ENCODE assay signal across 8 cellular contexts in the genomic region with DNA sequence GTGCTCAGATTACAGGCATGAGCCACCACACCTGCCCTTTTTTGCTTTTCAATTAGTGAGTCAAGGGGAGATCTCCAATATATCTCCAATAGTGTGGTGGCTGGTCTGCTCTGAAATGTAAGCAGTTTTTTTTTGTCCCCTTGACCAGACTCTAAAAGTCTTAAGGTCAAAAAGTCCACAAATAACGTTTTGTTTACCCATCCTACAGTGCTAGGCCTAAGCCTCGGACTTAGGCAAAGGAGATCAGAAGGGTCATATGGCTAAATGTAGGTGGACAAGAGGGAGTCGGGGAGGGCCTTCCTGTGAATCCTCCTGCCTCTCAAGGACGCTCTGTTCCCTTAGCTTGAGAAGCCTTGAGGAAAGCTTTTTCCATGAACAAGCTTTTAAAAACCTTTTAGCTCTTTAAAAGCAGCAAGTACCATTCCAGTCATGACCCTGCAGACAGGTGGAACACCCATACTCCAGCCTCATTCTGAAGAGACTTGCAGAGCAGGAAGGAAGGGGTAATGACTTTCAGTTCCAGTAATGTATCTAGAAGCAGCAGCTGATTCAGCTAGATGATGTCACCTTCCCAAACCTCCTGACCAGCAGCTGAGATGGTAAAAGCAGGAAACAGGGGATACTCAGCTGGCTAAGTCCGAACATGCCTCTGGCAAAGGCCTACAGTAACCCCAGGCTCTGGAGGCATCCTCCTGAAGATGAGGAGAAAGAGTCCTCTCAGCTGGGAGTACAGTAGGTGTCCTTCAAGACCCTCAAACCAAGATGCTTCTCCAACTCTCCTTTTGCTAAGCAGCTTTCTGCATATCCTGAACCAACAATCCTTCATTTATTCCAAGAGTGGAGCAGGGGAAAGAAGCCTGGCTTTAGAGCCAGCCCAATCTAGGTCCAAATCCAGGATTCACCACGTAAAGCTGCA. TPM values are rescaled to one million over a fixed set of nuclear protein-coding genes. Genes with fewer than 3 reads are reported as not detected.
DNase-seq lines count a peak whose midpoint lies in the region; ATAC-seq and TF ChIP-seq lines count a peak whose summit lies in the region.

No MANE protein-coding gene starts in this region.

- peak overlapping the region; percentile 14 to 42 for H3K4me3 Mint-ChIP-seq in effector memory CD8-positive, alpha-beta T cell
- H3K4me3 Mint-ChIP-seq in mesothelial cell of epicardium = no peak overlapping the region

- H3K27me3 Mint-ChIP-seq in effector memory CD8-positive, alpha-beta T cell = no peaks in the 10 kb centered on the region
- H3K27me3 Mint-ChIP-seq in mesothelial cell of epicardium (ENCODE audit: low read depth) = no peaks in the 10 kb centered on the region

- peak; percentile 96 for DNase-seq in EH (ENCODE audit: low read depth)
- DNase-seq in SHP77 (lab: John Stamatoyannopoulos, UW) = peak; percentile 83 to 84
- no peak for DNase-seq in effector memory CD8-positive, alpha-beta T cell
- no peak for DNase-seq in mesothelial cell of epicardium (ENCODE audit: low spot score in 2 of 2, unreplicated experiment in 2 of 2)
- DNase-seq in ureter (ENCODE audit: low spot score) = peak; percentile 83
- no peak for DNase-seq in NCI-H446 treated with DMSO at 0.1 percent for 48 hours (lab: John Stamatoyannopoulos, UW)

- no peak for TF ChIP-seq CTCF in mesothelial cell of epicardium (IDR thresholded peaks at IDR 0.05; ENCODE audit: unreplicated experiment)

- H3K27ac Mint-ChIP-seq in effector memory CD8-positive, alpha-beta T cell = peak overlapping the region; percentile 33 to 93
- peak overlapping the region; percentile 83 for H3K27ac Mint-ChIP-seq in mesothelial cell of epicardium

- peaks cover 50 to 56% of the 10 kb centered on the region in 2 donors for H3K4me1 Mint-ChIP-seq in effector memory CD8-positive, alpha-beta T cell (ENCODE audit: low read depth in 2 of 2)
- peaks cover 16% of the 10 kb centered on the region for H3K4me1 Mint-ChIP-seq in mesothelial cell of epicardium

- ATAC-seq in GM19467 (IDR thresholded peaks at IDR 0.05; ENCODE audit: unreplicated experiment) (peak; percentile 89), HG03520 (IDR thresholded peaks at IDR 0.05; ENCODE audit: unreplicated experiment) (peak; percentile 94)
- ATAC-seq in effector memory CD8-positive, alpha-beta T cell (replicated peaks) = peak; percentile 32

- H3K36me3 Mint-ChIP-seq in effector memory CD8-positive, alpha-beta T cell (ENCODE audit: insufficient read depth) = peaks cover 42% of the 10 kb centered on the region
- H3K36me3 Mint-ChIP-seq in mesothelial cell of epicardium = peaks cover 17% of the 10 kb centered on the region

- no peaks in the 10 kb centered on the region for H3K9me3 Mint-ChIP-seq in effector memory CD8-positive, alpha-beta T cell
- peaks cover 4% of the 10 kb centered on the region for H3K9me3 Mint-ChIP-seq in mesothelial cell of epicardium

RNA-seq across cellular contexts. Expression of gene BCL2L1, which starts 23.6 kb away (rescaled TPM):
- total RNA-seq in mesothelial cell of epicardium (63.2 to 66.6 TPM (median 64.8 TPM) in 3 replicates), ureter (91.4 TPM)

RNA-seq across cellular contexts. Expression of gene TPX2, which starts 40.0 kb away (rescaled TPM):
- total RNA-seq in mesothelial cell of epicardium (36.6 to 39.0 TPM (median 37.5 TPM) in 3 replicates), ureter (0.81 TPM)

Comparison
In these comparisons a context has a peak if more than half of its experiments do, and no peak if none do; other contexts are left out.
1. DNase-seq: peak in EH (single experiment), SHP77 (2 of 2) and ureter (single experiment); none in effector memory CD8-positive, alpha-beta T cell (0 of 3), mesothelial cell of epicardium (0 of 2) and NCI-H446 treated with DMSO at 0.1 percent for 48 hours (single experiment).
2. ATAC-seq: peak in every context shown above with its lines; median percentile 94 in HG03520; 89 in GM19467; 32 in effector memory CD8-positive, alpha-beta T cell.
3. RNA of gene TPX2, which starts 40.0 kb away (total RNA-seq): 36.6 to 39.0 TPM in mesothelial cell of epicardium; 0.81 TPM in ureter (single experiment); every median in the first group is over 10 times any median in the second.